In genomic region chr4:101956068-101956805, GRCh38 we compare ENCODE assay signal across 24 cellular contexts.
DNase-seq lines count a peak whose midpoint lies in the region; ATAC-seq, FAIRE-seq and TF ChIP-seq lines count a peak whose summit lies in the region.
"Had no signal": no experiment of that assay in that cellular context is flagged by ENCODE, and none has a peak within 500 bp of the region (broad histone marks: within the 10 kb centered on the region; RNA-seq: fewer than 3 reads in every experiment).

No MANE protein-coding gene starts in this region.

- H3K4me3 Mint-ChIP-seq in stimulated activated effector memory CD8-positive, alpha-beta T cell treated with anti-CD3 and anti-CD28 coated beads, Interleukin-12 subunit alpha, Interleukin-12 subunit beta, amount 100 ng/mL, for 72 hours = no peak overlapping the region
- H3K4me3 Mint-ChIP-seq: CD4-positive, CD25-positive, alpha-beta regulatory T cell had no signal

- H3K36me3 Mint-ChIP-seq in stimulated activated effector memory CD8-positive, alpha-beta T cell treated with anti-CD3 and anti-CD28 coated beads, Interleukin-12 subunit alpha, Interleukin-12 subunit beta, amount 100 ng/mL, for 72 hours = no peaks in the 10 kb centered on the region
- H3K36me3 Mint-ChIP-seq: CD4-positive, CD25-positive, alpha-beta regulatory T cell had no signal

- DNase-seq in OCI-M1 (lab: John Stamatoyannopoulos, UW) = peak; percentile 42
- DNase-seq in dermis blood vessel endothelial cell = peak; percentile 72
- no peak for DNase-seq in frontal cortex (ENCODE audit: low spot score in 2 of 2)
- DNase-seq in stimulated activated effector memory CD8-positive, alpha-beta T cell treated with anti-CD3 and anti-CD28 coated beads, Interleukin-12 subunit alpha, Interleukin-12 subunit beta, amount 100 ng/mL, for 72 hours (ENCODE audit: low spot score in 2 of 2) = no peak
- DNase-seq: BE2C; CD4-positive, CD25-positive, alpha-beta regulatory T cell; DMS153; GDM1; H7; IMR-90; Kasumi-1; MG63; NCI-H1048; NCI-H2081; NCI-H2171 treated with DMSO at 0.1 percent for 48 hours; NCI-H446; NCI-H526 treated with DMSO at 0.1 percent for 48 hours; NK-92 treated with Interleukin-12 subunit alpha and Interleukin-12 subunit beta, amount 100 ng/mL, for 24 hours; Right ventricle myocardium superior had no signal

- no peak for ATAC-seq in stimulated activated effector memory CD8-positive, alpha-beta T cell treated with anti-CD3 and anti-CD28 coated beads, Interleukin-12 subunit alpha, Interleukin-12 subunit beta, amount 100 ng/mL, for 72 hours
- ATAC-seq in GM18511 (IDR thresholded peaks at IDR 0.05; ENCODE audit: unreplicated experiment) (no peak), GM21447 (IDR thresholded peaks at IDR 0.05; ENCODE audit: unreplicated experiment) (no peak)

- H3K36me3 ChIP-seq in mesodermal cell (ENCODE audit: control insufficient read depth, insufficient read depth, low read length) = no peaks in the 10 kb centered on the region
- H3K36me3 ChIP-seq: BE2C, MG63 had no signal

- H3K9me3 ChIP-seq in mesodermal cell (ENCODE audit: control insufficient read depth, low read length) = no peaks in the 10 kb centered on the region
- H3K9me3 ChIP-seq: BE2C, MG63 had no signal

- no peak for FAIRE-seq in frontal cortex (lab: Jason Lieb, UNC)
- FAIRE-seq: HTR-8/SVneo had no signal

- no peaks in the 10 kb centered on the region for H3K9me3 Mint-ChIP-seq in stimulated activated effector memory CD8-positive, alpha-beta T cell treated with anti-CD3 and anti-CD28 coated beads, Interleukin-12 subunit alpha, Interleukin-12 subunit beta, amount 100 ng/mL, for 72 hours
- H3K9me3 Mint-ChIP-seq: CD4-positive, CD25-positive, alpha-beta regulatory T cell had no signal

- H3K27ac ChIP-seq in 22Rv1 = 0 out of 2 replicates have a peak overlapping the region, but pooled peaks have one; percentile 89
- H3K27ac ChIP-seq in mesodermal cell (ENCODE audit: low read depth, low read length, severe bottlenecking) = peak overlapping the region; percentile 64

- TF ChIP-seq CTCF in 22Rv1 (IDR thresholded peaks at IDR 0.05) = no peak

- H3K27ac Mint-ChIP-seq in stimulated activated effector memory CD8-positive, alpha-beta T cell treated with anti-CD3 and anti-CD28 coated beads, Interleukin-12 subunit alpha, Interleukin-12 subunit beta, amount 100 ng/mL, for 72 hours = no peak overlapping the region
- H3K27ac Mint-ChIP-seq: CD4-positive, CD25-positive, alpha-beta regulatory T cell had no signal

- WGBS in mesodermal cell (ENCODE audit: insufficient coverage in 2 of 2), 2 experiments = 100% methylated on average over 1 of the region's 4 CpGs; no CpG with 5 or more reads in 1 of the 2 experiments

- peaks cover 29% of the 10 kb centered on the region for H3K4me1 ChIP-seq in mesodermal cell (ENCODE audit: control insufficient read depth, insufficient read depth, low read length, poor library complexity, severe bottlenecking)

- H3K4me3 ChIP-seq in mesodermal cell (ENCODE audit: extremely low read depth, insufficient read depth, low read length, poor library complexity, severe bottlenecking) = no peak overlapping the region
- H3K4me3 ChIP-seq: MG63 had no signal

- no peaks in the 10 kb centered on the region for H3K4me1 Mint-ChIP-seq in stimulated activated effector memory CD8-positive, alpha-beta T cell treated with anti-CD3 and anti-CD28 coated beads, Interleukin-12 subunit alpha, Interleukin-12 subunit beta, amount 100 ng/mL, for 72 hours
- H3K4me1 Mint-ChIP-seq: CD4-positive, CD25-positive, alpha-beta regulatory T cell had no signal

Comparison
In these comparisons a context has a peak if more than half of its experiments do, and no peak if none do; other contexts are left out.
1. DNase-seq: peak in OCI-M1 (single experiment) and dermis blood vessel endothelial cell (single experiment); none in frontal cortex (0 of 2) and stimulated activated effector memory CD8-positive, alpha-beta T cell treated with anti-CD3 and anti-CD28 coated beads, Interleukin-12 subunit alpha, Interleukin-12 subunit beta, amount 100 ng/mL, for 72 hours (0 of 2).